Comparison of ENCODE assay signal across 8 cellular contexts in genomic region chr4:5812506-5813229, GRCh38.
DNase-seq lines count a peak whose midpoint lies in the region; ATAC-seq and TF ChIP-seq lines count a peak whose summit lies in the region.

No MANE protein-coding gene starts in this region.

- no peak for TF ChIP-seq POLR2A in NB4 (IDR thresholded peaks at IDR 0.05; ENCODE audit: extremely low read depth, insufficient read length)

- TF ChIP-seq CTCF in NB4 (IDR thresholded peaks at IDR 0.05; ENCODE audit: low read depth, low read length) (peak; percentile 82), fibroblast of mammary gland (conservative IDR thresholded peaks at IDR 0.05; ENCODE audit: control insufficient read depth, insufficient read depth, low read depth, low read length) (peak; percentile 75)

- no peaks in the 10 kb centered on the region for H3K4me1 Mint-ChIP-seq in CD4-positive, alpha-beta memory T cell
- no peaks in the 10 kb centered on the region for H3K4me1 Mint-ChIP-seq in naive thymus-derived CD4-positive, alpha-beta T cell

- peak in 4 of 5 donors; percentile 6 to 19 (median 18) for DNase-seq in CD4-positive, alpha-beta memory T cell
- DNase-seq in NB4 (ENCODE audit: low read depth) (peak; percentile 84), fibroblast of mammary gland (ENCODE audit: low read depth) (peak; percentile 84)
- DNase-seq in naive thymus-derived CD4-positive, alpha-beta T cell: peak in 4 of 9 donors; percentile 13 to 32 (median 14)
- DNase-seq in stimulated activated CD4-positive, alpha-beta T cell treated with anti-CD3 and anti-CD28 coated beads, Interleukin-4, amount 100 ng/mL, for 4 hours: no peak

- POLR2A ChIA-PET in CD4-positive, alpha-beta memory T cell (lab: Charles Lee; ENCODE audit: partially characterized antibody): no interaction called here
- POLR2A ChIA-PET in naive thymus-derived CD4-positive, alpha-beta T cell (lab: Charles Lee): no interaction called here

- H3K36me3 Mint-ChIP-seq in CD4-positive, alpha-beta memory T cell: no peaks in the 10 kb centered on the region
- H3K36me3 Mint-ChIP-seq in naive thymus-derived CD4-positive, alpha-beta T cell: no peaks in the 10 kb centered on the region

- H3K27ac ChIP-seq in CD4-positive, alpha-beta memory T cell (ENCODE audit: low read depth, low read length): no peak overlapping the region
- H3K27ac ChIP-seq in naive thymus-derived CD4-positive, alpha-beta T cell (ENCODE audit: low read depth, low read length): no peak overlapping the region

- intact Hi-C loops in CD4-positive, alpha-beta memory T cell (cut with micrococcal nuclease): no loop called here
- intact Hi-C loops in naive thymus-derived CD4-positive, alpha-beta T cell (cut with micrococcal nuclease): loop anchor here in 1 of 2 donors (1.0 to 10.0 kb wide), 2 partner anchors 817 to 1328 kb away; no protein-coding TSS in a partner anchor

- no peak overlapping the region for H3K4me3 ChIP-seq in CD4-positive, alpha-beta memory T cell (ENCODE audit: low read length in 2 of 2)
- no peak overlapping the region for H3K4me3 ChIP-seq in NB4 (ENCODE audit: low read depth, low read length)
- no peak overlapping the region for H3K4me3 ChIP-seq in fibroblast of mammary gland (ENCODE audit: control insufficient read depth, low read depth, low read length)
- H3K4me3 ChIP-seq in naive thymus-derived CD4-positive, alpha-beta T cell (ENCODE audit: low read length): no peak overlapping the region

- CTCF ChIA-PET in CD4-positive, alpha-beta memory T cell (lab: Charles Lee; ENCODE audit: partially characterized antibody): interaction anchor here (0.7 to 1.5 kb wide), 4 partner anchors 9 to 11 kb away, joined by 3 to 7 read pairs (median 4); no protein-coding TSS in a partner anchor
- CTCF ChIA-PET in naive thymus-derived CD4-positive, alpha-beta T cell (lab: Charles Lee): interaction anchor here (0.6 to 1.0 kb wide), 2 partner anchors 768 to 818 kb away, joined by 3 to 4 read pairs; no protein-coding TSS in a partner anchor

- peaks cover 0 to 1% (median 0%) of the 10 kb centered on the region in 8 donors for H3K9me3 Mint-ChIP-seq in CD4-positive, alpha-beta memory T cell
- peaks cover 0 to 4% (median 0%) of the 10 kb centered on the region in 11 donors for H3K9me3 Mint-ChIP-seq in naive thymus-derived CD4-positive, alpha-beta T cell

- H3K27me3 ChIP-seq in CD4-positive, alpha-beta memory T cell (ENCODE audit: insufficient read depth, low read length): no peaks in the 10 kb centered on the region
- no peaks in the 10 kb centered on the region for H3K27me3 ChIP-seq in naive thymus-derived CD4-positive, alpha-beta T cell (ENCODE audit: control insufficient read depth in 2 of 2, insufficient read depth in 2 of 2, low read length in 2 of 2)

- ATAC-seq in GM18909 (IDR thresholded peaks at IDR 0.05; ENCODE audit: poor library complexity, unreplicated experiment) (peak; percentile 50), SK-N-SH treated with all-trans-retinoic acid at 6 μM for 48 hours (peak; percentile 92), GM18520 (IDR thresholded peaks at IDR 0.05; ENCODE audit: unreplicated experiment) (no peak)
- ATAC-seq in naive thymus-derived CD4-positive, alpha-beta T cell: peak; percentile 51

- no peaks in the 10 kb centered on the region for H3K4me1 ChIP-seq in CD4-positive, alpha-beta memory T cell (ENCODE audit: insufficient read depth, low read length)
- no peaks in the 10 kb centered on the region for H3K4me1 ChIP-seq in naive thymus-derived CD4-positive, alpha-beta T cell (ENCODE audit: control insufficient read depth in 2 of 2, insufficient read depth in 2 of 2, low read length in 2 of 2)

- H3K27ac Mint-ChIP-seq in CD4-positive, alpha-beta memory T cell: no peak overlapping the region
- H3K27ac Mint-ChIP-seq in naive thymus-derived CD4-positive, alpha-beta T cell: no peak overlapping the region

- H3K9me3 ChIP-seq in CD4-positive, alpha-beta memory T cell (ENCODE audit: control insufficient read depth in 1 of 2, low read length in 2 of 2): no peaks in the 10 kb centered on the region
- no peaks in the 10 kb centered on the region for H3K9me3 ChIP-seq in naive thymus-derived CD4-positive, alpha-beta T cell (ENCODE audit: control insufficient read depth in 2 of 3, low read length in 3 of 3)

- H3K27me3 Mint-ChIP-seq in CD4-positive, alpha-beta memory T cell: no peaks in the 10 kb centered on the region
- H3K27me3 Mint-ChIP-seq in naive thymus-derived CD4-positive, alpha-beta T cell: peaks cover 0 to 11% (median 0%) of the 10 kb centered on the region in 5 donors

- H3K36me3 ChIP-seq in CD4-positive, alpha-beta memory T cell (ENCODE audit: insufficient read depth, low read length): no peaks in the 10 kb centered on the region
- no peaks in the 10 kb centered on the region for H3K36me3 ChIP-seq in naive thymus-derived CD4-positive, alpha-beta T cell (ENCODE audit: control insufficient read depth in 2 of 3, insufficient read depth in 3 of 3, low read length in 3 of 3)

- H3K4me3 Mint-ChIP-seq in CD4-positive, alpha-beta memory T cell: no peak overlapping the region
- H3K4me3 Mint-ChIP-seq in naive thymus-derived CD4-positive, alpha-beta T cell: no peak overlapping the region

TF ChIP-seq in SK-N-SH treated with all-trans-retinoic acid at 6 μM for 48 hours, 23 proteins besides CTCF, POLR2A, EP300 and RAD21:
- TF ChIP-seq ZNF565 (CRISPR knock-in tag; conservative IDR thresholded peaks at IDR 0.05; ENCODE audit: low read depth) (no peak), TSHZ2 (CRISPR knock-in tag; IDR thresholded peaks at IDR 0.05) (no peak), ISL1 (CRISPR knock-in tag; IDR thresholded peaks at IDR 0.05) (no peak), CSRNP3 (CRISPR knock-in tag; IDR thresholded peaks at IDR 0.05) (no peak), ZC3H10 (CRISPR knock-in tag; IDR thresholded peaks at IDR 0.05) (no peak), ZNF70 (CRISPR knock-in tag; IDR thresholded peaks at IDR 0.05) (no peak), SNAI2 (CRISPR knock-in tag; IDR thresholded peaks at IDR 0.05) (no peak), GLIS3 (CRISPR knock-in tag; IDR thresholded peaks at IDR 0.05) (no peak)

Comparison
In these comparisons a context has a peak if more than half of its experiments do, and no peak if none do; other contexts are left out.
1. DNase-seq: peak in CD4-positive, alpha-beta memory T cell (4 of 5), NB4 (single experiment) and fibroblast of mammary gland (single experiment); none in stimulated activated CD4-positive, alpha-beta T cell treated with anti-CD3 and anti-CD28 coated beads, Interleukin-4, amount 100 ng/mL, for 4 hours (0 of 2).